24 cellular contexts compared by ENCODE assay signal in genomic region chr12:76226956-76227355, GRCh38.
"Had no signal": no experiment of that assay in that cellular context is flagged by ENCODE, and none has a peak within 500 bp of the region (broad histone marks: within the 10 kb centered on the region; RNA-seq: fewer than 3 reads in every experiment).

No MANE protein-coding gene starts in this region.

- H3K4me3 ChIP-seq: coronary artery, gastroesophageal sphincter, heart left ventricle, hepatocyte, lower lobe of right lung, neural progenitor cell, prostate gland, right atrium auricular region, thoracic aorta, tibial nerve, upper lobe of left lung had no signal

- H3K27me3 ChIP-seq: gastroesophageal sphincter, heart left ventricle, hepatocyte, neural progenitor cell, right atrium auricular region, tibial nerve, upper lobe of left lung had no signal

- H3K4me1 Mint-ChIP-seq: mesothelial cell of epicardium; naive thymus-derived CD4-positive, alpha-beta T cell; nephron; neural progenitor cell; stimulated activated memory B cell treated with anti-CD40 and anti-IgM and Interleukin-4, amounts not matched to agents 10 μg/mL and 1 μg/mL and 100 μg/mL, for 72 hours had no signal

- H3K9me3 Mint-ChIP-seq: effector memory CD8-positive, alpha-beta T cell; naive thymus-derived CD4-positive, alpha-beta T cell; nephron; neural progenitor cell; stimulated activated memory B cell treated with anti-CD40 and anti-IgM and Interleukin-4, amounts not matched to agents 10 μg/mL and 1 μg/mL and 100 μg/mL, for 72 hours; stimulated activated naive CD8-positive, alpha-beta T cell treated with anti-CD3 and anti-CD28 coated beads, Interleukin-15, Interleukin-2, amounts not matched to agents 100 ng/mL and 50 ng/mL, for 24 hours had no signal

- H3K9ac ChIP-seq: neural progenitor cell had no signal

- H3K27ac Mint-ChIP-seq: effector memory CD8-positive, alpha-beta T cell; mesothelial cell of epicardium; naive thymus-derived CD4-positive, alpha-beta T cell; nephron; neural progenitor cell; stimulated activated memory B cell treated with anti-CD40 and anti-IgM and Interleukin-4, amounts not matched to agents 10 μg/mL and 1 μg/mL and 100 μg/mL, for 72 hours; stimulated activated naive CD8-positive, alpha-beta T cell treated with anti-CD3 and anti-CD28 coated beads, Interleukin-15, Interleukin-2, amounts not matched to agents 100 ng/mL and 50 ng/mL, for 24 hours had no signal

- H3K4me3 Mint-ChIP-seq: effector memory CD8-positive, alpha-beta T cell; mesothelial cell of epicardium; naive thymus-derived CD4-positive, alpha-beta T cell; nephron; neural progenitor cell; stimulated activated memory B cell treated with anti-CD40 and anti-IgM and Interleukin-4, amounts not matched to agents 10 μg/mL and 1 μg/mL and 100 μg/mL, for 72 hours; stimulated activated naive CD8-positive, alpha-beta T cell treated with anti-CD3 and anti-CD28 coated beads, Interleukin-15, Interleukin-2, amounts not matched to agents 100 ng/mL and 50 ng/mL, for 24 hours had no signal

- H3K36me3 ChIP-seq: gastroesophageal sphincter, heart left ventricle, lower lobe of right lung, neural progenitor cell, prostate gland, right atrium auricular region, thoracic aorta, tibial nerve, upper lobe of left lung had no signal

- FAIRE-seq: endometrium, urothelium cell line had no signal

- H3K27me3 Mint-ChIP-seq: effector memory CD8-positive, alpha-beta T cell; stimulated activated memory B cell treated with anti-CD40 and anti-IgM and Interleukin-4, amounts not matched to agents 10 μg/mL and 1 μg/mL and 100 μg/mL, for 72 hours had no signal

- H3K36me3 Mint-ChIP-seq: mesothelial cell of epicardium; naive thymus-derived CD4-positive, alpha-beta T cell; neural progenitor cell; stimulated activated memory B cell treated with anti-CD40 and anti-IgM and Interleukin-4, amounts not matched to agents 10 μg/mL and 1 μg/mL and 100 μg/mL, for 72 hours had no signal

- H3K79me2 ChIP-seq: hepatocyte had no signal

- DNase-seq: effector memory CD8-positive, alpha-beta T cell; heart left ventricle; left colon; left ventricle myocardium superior; lower lobe of right lung; naive thymus-derived CD4-positive, alpha-beta T cell; stimulated activated CD4-positive, alpha-beta T cell treated with anti-CD3 and anti-CD28 coated beads, Interleukin-2, amount 100 ng/mL, for 24 hours; stimulated activated CD4-positive, alpha-beta T cell treated with anti-CD3 and anti-CD28 coated beads, Interleukin-4, amount 100 ng/mL, for 24 hours; upper lobe of left lung had no signal

- H3K27ac ChIP-seq: coronary artery, epithelial cell of prostate, gastroesophageal sphincter, heart left ventricle, hepatocyte, lower lobe of right lung, neural progenitor cell, prostate gland, right atrium auricular region, thoracic aorta, tibial nerve, upper lobe of left lung had no signal

- H3K4me2 ChIP-seq: hepatocyte, neural progenitor cell had no signal

- H3K9me3 ChIP-seq: gastroesophageal sphincter, heart left ventricle, lower lobe of right lung, prostate gland, right atrium auricular region, thoracic aorta, tibial nerve, upper lobe of left lung had no signal

- H3K4me1 ChIP-seq: gastroesophageal sphincter, heart left ventricle, lower lobe of right lung, neural progenitor cell, prostate gland, right atrium auricular region, tibial nerve, upper lobe of left lung had no signal

- H2AFZ ChIP-seq: hepatocyte, neural progenitor cell had no signal
